13 cellular contexts compared by ENCODE assay signal in the genomic region with DNA sequence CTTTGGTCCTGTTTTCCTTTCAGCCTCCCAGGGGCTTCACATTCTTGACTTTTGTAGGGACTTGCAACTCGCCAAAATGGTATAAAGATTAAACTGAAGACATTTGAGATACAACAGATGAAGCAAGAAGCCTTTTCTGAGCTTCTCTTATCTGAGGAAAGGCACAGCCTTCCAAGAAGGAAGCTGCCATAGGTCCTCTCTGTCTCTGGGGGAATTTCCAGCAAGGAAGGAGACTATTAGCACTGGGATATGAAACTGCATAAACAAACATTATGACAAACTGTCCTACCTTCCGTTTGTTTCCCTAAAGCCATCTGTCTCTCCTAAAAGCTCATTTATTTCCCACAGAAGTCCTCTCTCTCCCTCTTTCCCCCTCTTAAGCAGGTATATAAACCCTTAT.
"Had no signal": no experiment of that assay in that cellular context is flagged by ENCODE, and none has a peak within 500 bp of the region (broad histone marks: within the 10 kb centered on the region; RNA-seq: fewer than 3 reads in every experiment).

No MANE protein-coding gene starts in this region.

- H3K4me3 Mint-ChIP-seq: activated B cell treated with CpG ODN at 0.5 μM for 24 hours; activated CD4-positive, alpha-beta memory T cell treated with anti-CD3 and anti-CD28 coated beads for 36 hours; activated naive CD8-positive, alpha-beta T cell treated with anti-CD3 and anti-CD28 coated beads for 36 hours; endodermal cell; immature natural killer cell; natural killer cell treated with Interleukin-12 subunit alpha and Interleukin-12 subunit beta and Interleukin-15 and Interleukin-18, amount 100 ng/mL, for 72 hours had no signal

- H3K4me1 ChIP-seq: body of pancreas, transverse colon, uterus had no signal

- H3K36me3 Mint-ChIP-seq: activated CD4-positive, alpha-beta memory T cell treated with anti-CD3 and anti-CD28 coated beads for 36 hours; natural killer cell treated with Interleukin-12 subunit alpha and Interleukin-12 subunit beta and Interleukin-15 and Interleukin-18, amount 100 ng/mL, for 72 hours had no signal

- ATAC-seq: body of pancreas; natural killer cell treated with Interleukin-12 subunit alpha and Interleukin-12 subunit beta and Interleukin-15 and Interleukin-18, amount 100 ng/mL, for 72 hours; stimulated activated naive CD8-positive, alpha-beta T cell treated with anti-CD3 and anti-CD28 coated beads, Interleukin-15, Interleukin-2, amounts not matched to agents 100 U/mL and 50 U/mL, for 24 hours had no signal

- H3K4me3 ChIP-seq: body of pancreas, transverse colon, uterus had no signal

- H3K36me3 ChIP-seq: transverse colon, uterus had no signal

- H3K27ac Mint-ChIP-seq: activated B cell treated with CpG ODN at 0.5 μM for 24 hours; activated CD4-positive, alpha-beta memory T cell treated with anti-CD3 and anti-CD28 coated beads for 36 hours; activated naive CD8-positive, alpha-beta T cell treated with anti-CD3 and anti-CD28 coated beads for 36 hours; endodermal cell; immature natural killer cell; natural killer cell treated with Interleukin-12 subunit alpha and Interleukin-12 subunit beta and Interleukin-15 and Interleukin-18, amount 100 ng/mL, for 72 hours had no signal

- H3K27me3 ChIP-seq: body of pancreas, transverse colon, uterus had no signal

- H3K9me3 Mint-ChIP-seq: activated B cell treated with CpG ODN at 0.5 μM for 24 hours; activated CD4-positive, alpha-beta memory T cell treated with anti-CD3 and anti-CD28 coated beads for 36 hours; endodermal cell; immature natural killer cell; natural killer cell treated with Interleukin-12 subunit alpha and Interleukin-12 subunit beta and Interleukin-15 and Interleukin-18, amount 100 ng/mL, for 72 hours had no signal

- H3K4me1 Mint-ChIP-seq: endodermal cell, immature natural killer cell had no signal

- DNase-seq: activated B cell treated with CpG ODN at 0.5 μM for 24 hours; activated CD4-positive, alpha-beta memory T cell treated with anti-CD3 and anti-CD28 coated beads for 36 hours; activated CD4-positive, alpha-beta T cell treated with anti-CD3 and anti-CD28 coated beads for 4 hours; activated naive CD8-positive, alpha-beta T cell treated with anti-CD3 and anti-CD28 coated beads for 36 hours; body of pancreas; caudate nucleus; endodermal cell; immature natural killer cell; mesendoderm; stimulated activated naive CD8-positive, alpha-beta T cell treated with anti-CD3 and anti-CD28 coated beads, Interleukin-15, Interleukin-2, amounts not matched to agents 100 U/mL and 50 U/mL, for 24 hours; transverse colon; uterus had no signal

- H3K9me3 ChIP-seq: body of pancreas, transverse colon, uterus had no signal

- H3K27me3 Mint-ChIP-seq: activated B cell treated with CpG ODN at 0.5 μM for 24 hours; activated CD4-positive, alpha-beta memory T cell treated with anti-CD3 and anti-CD28 coated beads for 36 hours; activated naive CD8-positive, alpha-beta T cell treated with anti-CD3 and anti-CD28 coated beads for 36 hours; natural killer cell treated with Interleukin-12 subunit alpha and Interleukin-12 subunit beta and Interleukin-15 and Interleukin-18, amount 100 ng/mL, for 72 hours had no signal

- H3K27ac ChIP-seq: body of pancreas, transverse colon, uterus had no signal
